In genomic region chr13:44974056-44974798, GRCh38 we compare ENCODE assay signal across 1 cellular context.
TF ChIP-seq lines count a peak whose summit lies in the region.

No MANE protein-coding gene starts in this region.

TF ChIP-seq in GM12878, 131 proteins besides CTCF, POLR2A, EP300 and RAD21 (continued from another document):
- TF ChIP-seq HSF1 (IDR thresholded peaks at IDR 0.05; ENCODE audit: low read depth, low read length), result no peak
- no peak for TF ChIP-seq SMC3 (IDR thresholded peaks at IDR 0.05; ENCODE audit: borderline replicate concordance, low read length)
- no peak for TF ChIP-seq NR2C1 (IDR thresholded peaks at IDR 0.05)
- TF ChIP-seq ZBTB4 (CRISPR knock-in tag; IDR thresholded peaks at IDR 0.05), result no peak
- 0 out of 2 replicates have a peak, but pooled peaks have one; percentile 24 for TF ChIP-seq FOXM1 (IDR thresholded peaks at IDR 0.05; ENCODE audit: low read depth, low read length)
- TF ChIP-seq MYC (IDR thresholded peaks at IDR 0.05; ENCODE audit: insufficient read depth, insufficient read length, insufficient replicate concordance, low read length, severe bottlenecking), result no peak
- no peak for TF ChIP-seq SRF (IDR thresholded peaks at IDR 0.05; ENCODE audit: low read depth in 2 of 2, low read length in 2 of 2)
- TF ChIP-seq NBN (IDR thresholded peaks at IDR 0.05), result no peak
- no peak for TF ChIP-seq MXI1 (IDR thresholded peaks at IDR 0.05; ENCODE audit: low read depth, low read length)
- no peak for TF ChIP-seq ZNF687 (IDR thresholded peaks at IDR 0.05)
- TF ChIP-seq ZNF384 (IDR thresholded peaks at IDR 0.05; ENCODE audit: borderline replicate concordance, low read depth, low read length), result no peak
- TF ChIP-seq RUNX3 (IDR thresholded peaks at IDR 0.05; ENCODE audit: low read length), result peak; percentile 78
- TF ChIP-seq HCFC1 (IDR thresholded peaks at IDR 0.05; ENCODE audit: low read length), result no peak
- TF ChIP-seq SREBF2 (IDR thresholded peaks at IDR 0.05; ENCODE audit: low read length), result no peak
- TF ChIP-seq USF1 (IDR thresholded peaks at IDR 0.05; ENCODE audit: borderline replicate concordance, extremely low read length, insufficient read depth, low read depth, low read length), result no peak
- TF ChIP-seq CBFB (IDR thresholded peaks at IDR 0.05; ENCODE audit: low read depth), result no peak
- no peak for TF ChIP-seq SIN3A (IDR thresholded peaks at IDR 0.05; ENCODE audit: low read depth, low read length)
- no peak for TF ChIP-seq KLF5 (IDR thresholded peaks at IDR 0.05; ENCODE audit: partially characterized antibody)
- no peak for TF ChIP-seq BCL3 (IDR thresholded peaks at IDR 0.05; ENCODE audit: borderline replicate concordance, insufficient read depth, low read depth, low read length, poor library complexity, severe bottlenecking)
- peak; percentile 90; the same call in 1 of the 2 replicates for TF ChIP-seq PAX5 (IDR thresholded peaks at IDR 0.05; ENCODE audit: borderline replicate concordance, low read depth, low read length)
- no peak for TF ChIP-seq NFYA (IDR thresholded peaks at IDR 0.05; ENCODE audit: borderline replicate concordance, low read depth, low read length)
- TF ChIP-seq IKZF1 (conservative IDR thresholded peaks at IDR 0.05), result peak; percentile 66
